8 cellular contexts compared by ENCODE assay signal in genomic region chr3:49554639-49555265, GRCh38. TPM values are rescaled to one million over a fixed set of nuclear protein-coding genes. Genes with fewer than 3 reads are reported as not detected.
DNase-seq lines count a peak whose midpoint lies in the region; ATAC-seq and TF ChIP-seq lines count a peak whose summit lies in the region.

No MANE protein-coding gene starts in this region.

- DNase-seq in ACHN = peak; percentile 51
- DNase-seq in activated B cell treated with CpG ODN at 0.5 μM for 24 hours = peak; percentile 73
- DNase-seq in effector memory CD8-positive, alpha-beta T cell = peak in 2 of 3 experiments; percentile 52 to 56
- peak; percentile 43 for DNase-seq in myocyte (ENCODE audit: low read depth)
- no peak for DNase-seq in 8988T

- H3K4me3 Mint-ChIP-seq in activated B cell treated with CpG ODN at 0.5 μM for 24 hours = peak overlapping the region; percentile 61
- H3K4me3 Mint-ChIP-seq in effector memory CD8-positive, alpha-beta T cell = peak overlapping the region; percentile 55 to 65

- POLR2A ChIA-PET in activated B cell treated with CpG ODN at 0.5 μM for 24 hours (lab: Charles Lee) = interaction anchor here (1.0 to 1.3 kb wide), 3 partner anchors 15 to 314 kb away, joined by 3 to 7 read pairs (median 3); no protein-coding TSS in a partner anchor

- in situ Hi-C loops in ACHN (cut with HindIII; ENCODE audit: low pct_ligation_motif_present, low pct_unique_long_range_greater_than_20kb, low sequenced_read_pairs) = no loop called here

- ATAC-seq in GM19043 (IDR thresholded peaks at IDR 0.05; ENCODE audit: low read depth, unreplicated experiment) (peak; percentile 24), HG03432 (IDR thresholded peaks at IDR 0.05; ENCODE audit: unreplicated experiment) (peak; percentile 60), activated B cell treated with CpG ODN at 0.5 μM for 24 hours (ENCODE audit: low read depth) (peak; percentile 80)
- peak; percentile 79 for ATAC-seq in effector memory CD8-positive, alpha-beta T cell (replicated peaks)

- H3K36me3 Mint-ChIP-seq in activated B cell treated with CpG ODN at 0.5 μM for 24 hours (ENCODE audit: low read depth) = no peaks in the 10 kb centered on the region
- peaks cover 17% of the 10 kb centered on the region for H3K36me3 Mint-ChIP-seq in effector memory CD8-positive, alpha-beta T cell (ENCODE audit: insufficient read depth)

- H3K27ac Mint-ChIP-seq in activated B cell treated with CpG ODN at 0.5 μM for 24 hours = no peak overlapping the region
- H3K27ac Mint-ChIP-seq in effector memory CD8-positive, alpha-beta T cell = no peak overlapping the region

- peaks cover 12% of the 10 kb centered on the region for H3K4me1 Mint-ChIP-seq in activated B cell treated with CpG ODN at 0.5 μM for 24 hours
- peaks cover 5 to 13% of the 10 kb centered on the region in 2 donors for H3K4me1 Mint-ChIP-seq in effector memory CD8-positive, alpha-beta T cell (ENCODE audit: low read depth in 2 of 2)

- peak overlapping the region; percentile 40 for H3K27ac ChIP-seq in temporal lobe (ENCODE audit: low read depth, low read length)

- peaks cover 48% of the 10 kb centered on the region for H3K27me3 Mint-ChIP-seq in activated B cell treated with CpG ODN at 0.5 μM for 24 hours
- peaks cover 40 to 89% of the 10 kb centered on the region in 2 donors for H3K27me3 Mint-ChIP-seq in effector memory CD8-positive, alpha-beta T cell

- CTCF ChIA-PET in activated B cell treated with CpG ODN at 0.5 μM for 24 hours (lab: Charles Lee) = interaction anchor here (4.3 kb wide), 1 partner anchor 15 kb away, joined by 21 read pairs; no protein-coding TSS in a partner anchor

- intact Hi-C loops in activated B cell treated with CpG ODN at 0.5 μM for 24 hours (cut with micrococcal nuclease) = loop anchor here (1.0 kb wide), 1 partner anchor 14 kb away; no protein-coding TSS in a partner anchor

- H3K9me3 Mint-ChIP-seq in activated B cell treated with CpG ODN at 0.5 μM for 24 hours = no peaks in the 10 kb centered on the region
- H3K9me3 Mint-ChIP-seq in effector memory CD8-positive, alpha-beta T cell = no peaks in the 10 kb centered on the region

- no peak for TF ChIP-seq CTCF in activated B cell treated with CpG ODN at 0.5 μM for 24 hours (IDR thresholded peaks at IDR 0.05)

RNA-seq across cellular contexts. Expression of gene BSN, which starts 0.5 kb away (rescaled TPM):
- total RNA-seq in activated B cell treated with CpG ODN at 0.5 μM for 24 hours (0.15 and 0.69 TPM in 2 replicates), myocyte (0.31 and 0.45 TPM in 2 replicates), temporal lobe (14.3 TPM)
- 0.24 TPM for polyA plus RNA-seq in myocyte (2012)

Comparison
In these comparisons a context has a peak if more than half of its experiments do, and no peak if none do; other contexts are left out.
1. ATAC-seq: peak in every context shown above with its lines; median percentile 80 in activated B cell treated with CpG ODN at 0.5 μM for 24 hours; 79 in effector memory CD8-positive, alpha-beta T cell; 60 in HG03432; 24 in GM19043.